Comparison of ENCODE assay signal across 14 cellular contexts in genomic region chr16:1779234-1779701, GRCh38. TPM values are rescaled to one million over a fixed set of nuclear protein-coding genes. Genes with fewer than 3 reads are reported as not detected.
DNase-seq lines count a peak whose midpoint lies in the region; ATAC-seq and TF ChIP-seq lines count a peak whose summit lies in the region.
"Had no signal": no experiment of that assay in that cellular context is flagged by ENCODE, and none has a peak within 500 bp of the region (broad histone marks: within the 10 kb centered on the region; RNA-seq: fewer than 3 reads in every experiment).

No MANE protein-coding gene starts in this region.

- intact Hi-C loops in vagina (cut with DNase I), result no loop called here
- intact Hi-C loops in activated CD8-positive, alpha-beta T cell treated with anti-CD3 and anti-CD28 coated beads for 36 hours (cut with micrococcal nuclease), result no loop called here

- DNase-seq in SK-N-SH (no peak), GM23338 (ENCODE audit: low spot score) (no peak), osteoblast (ENCODE audit: insufficient read length, low spot score, missing footprints) (peak; percentile 88), vagina (ENCODE audit: extremely low spot score in 2 of 2) (no peak)
- DNase-seq in activated CD8-positive, alpha-beta T cell treated with anti-CD3 and anti-CD28 coated beads for 36 hours, result no peak
- DNase-seq: 8988T; amniotic stem cell; NCI-H1417 treated with DMSO at 0.1 percent for 48 hours; stimulated activated CD4-positive, alpha-beta T cell treated with anti-CD3 and anti-CD28 coated beads, Interleukin-2, amount 100 ng/mL, for 48 hours had no signal

- H3K27ac ChIP-seq in SK-N-SH (ENCODE audit: low read depth in 2 of 2, low read length in 1 of 2), result no peak overlapping the region
- H3K27ac ChIP-seq in GM23338 (ENCODE audit: low read depth), result no peak overlapping the region
- no peak overlapping the region for H3K27ac ChIP-seq in osteoblast (ENCODE audit: low read depth, low read length)
- H3K27ac ChIP-seq in vagina, result no peak overlapping the region
- H3K27ac ChIP-seq: C4-2B had no signal

- TF ChIP-seq RAD21 in SK-N-SH (IDR thresholded peaks at IDR 0.05; ENCODE audit: low read length), result no peak

- H3K27me3 Mint-ChIP-seq in GM23338 (ENCODE audit: insufficient read depth, low read depth, poor library complexity) (peaks cover 31% of the 10 kb centered on the region), brain (peaks cover 15% of the 10 kb centered on the region)
- no peaks in the 10 kb centered on the region for H3K27me3 Mint-ChIP-seq in activated CD8-positive, alpha-beta T cell treated with anti-CD3 and anti-CD28 coated beads for 36 hours

- no peak overlapping the region for H2AFZ ChIP-seq in SK-N-SH (ENCODE audit: low read depth)
- H2AFZ ChIP-seq in GM23338, result no peak overlapping the region
- H2AFZ ChIP-seq in osteoblast (ENCODE audit: low read length), result no peak overlapping the region

- H3K9me3 Mint-ChIP-seq in GM23338 (peaks cover 7% of the 10 kb centered on the region; the same call in 1 of the 3 replicates), brain (no peaks in the 10 kb centered on the region)
- H3K9me3 Mint-ChIP-seq in activated CD8-positive, alpha-beta T cell treated with anti-CD3 and anti-CD28 coated beads for 36 hours, result no peaks in the 10 kb centered on the region

- POLR2A ChIA-PET in SK-N-SH (lab: Yijun Ruan, JAX), result interaction anchor here (0.7 kb wide), 1 partner anchor 117 kb away, joined by 3 read pairs; no protein-coding TSS in a partner anchor
- POLR2A ChIA-PET in activated CD8-positive, alpha-beta T cell treated with anti-CD3 and anti-CD28 coated beads for 36 hours (lab: Charles Lee), result interaction anchor here (0.6 to 2.5 kb wide), 3 partner anchors 8 to 441 kb away, joined by 4 to 15 read pairs (median 4); partner anchors contain the start of genes EME2, FAHD1, HAGH and MRPS34

- peaks cover 16% of the 10 kb centered on the region; the same call in 2 of the 3 replicates for H3K36me3 Mint-ChIP-seq in GM23338 (ENCODE audit: low read depth)
- no peaks in the 10 kb centered on the region for H3K36me3 Mint-ChIP-seq in brain
- no peaks in the 10 kb centered on the region for H3K36me3 Mint-ChIP-seq in activated CD8-positive, alpha-beta T cell treated with anti-CD3 and anti-CD28 coated beads for 36 hours (ENCODE audit: low read depth)

- no peaks in the 10 kb centered on the region for H3K9me2 ChIP-seq in SK-N-SH
- no peaks in the 10 kb centered on the region for H3K9me2 ChIP-seq in GM23338 (ENCODE audit: insufficient read depth)

- H3K4me2 ChIP-seq in SK-N-SH (no peak overlapping the region), GM23338 (no peak overlapping the region), osteoblast (ENCODE audit: insufficient read depth, low read length) (no peak overlapping the region)

- TF ChIP-seq CTCF in SK-N-SH (IDR thresholded peaks at IDR 0.05) (no peak), GM23338 (conservative IDR thresholded peaks at IDR 0.05; ENCODE audit: low read depth in 2 of 2) (no peak), brain (conservative IDR thresholded peaks at IDR 0.05) (no peak), osteoblast (IDR thresholded peaks at IDR 0.05; ENCODE audit: extremely low read depth, low read depth, low read length) (no peak), vagina (IDR thresholded peaks at IDR 0.05) (no peak)
- no peak for TF ChIP-seq CTCF in activated CD8-positive, alpha-beta T cell treated with anti-CD3 and anti-CD28 coated beads for 36 hours (IDR thresholded peaks at IDR 0.05)

- no peak overlapping the region for H3K9ac ChIP-seq in SK-N-SH

- 93% methylated on average over 4 of the region's 8 CpGs for WGBS in SK-N-SH (ENCODE audit: low lambda C conversion rate)

- H3K27me3 ChIP-seq in SK-N-SH (ENCODE audit: insufficient read depth) (no peaks in the 10 kb centered on the region), GM23338 (ENCODE audit: insufficient read depth) (no peaks in the 10 kb centered on the region), osteoblast (ENCODE audit: insufficient read depth, low read length) (no peaks in the 10 kb centered on the region), vagina (no peaks in the 10 kb centered on the region)

- CTCF ChIA-PET in SK-N-SH (lab: Yijun Ruan, JAX), result interaction anchor here (0.6 kb wide), 1 partner anchor 374 kb away, joined by 4 read pairs; no protein-coding TSS in a partner anchor
- CTCF ChIA-PET in activated CD8-positive, alpha-beta T cell treated with anti-CD3 and anti-CD28 coated beads for 36 hours (lab: Charles Lee), result interaction anchor here (0.5 kb wide), 1 partner anchor 149 kb away, joined by 3 read pairs; no protein-coding TSS in a partner anchor

- no peak overlapping the region for H3K27ac Mint-ChIP-seq in GM23338
- H3K27ac Mint-ChIP-seq in brain, result peak overlapping the region in 3 of 5 experiments; percentile 35 to 86 (median 54)
- no peak overlapping the region for H3K27ac Mint-ChIP-seq in activated CD8-positive, alpha-beta T cell treated with anti-CD3 and anti-CD28 coated beads for 36 hours

- no peak for TF ChIP-seq POLR2A in vagina (IDR thresholded peaks at IDR 0.05)

- ATAC-seq in SK-N-SH treated with all-trans-retinoic acid at 6 μM for 48 hours (no peak), GM23338 (no peak), GM21529 (IDR thresholded peaks at IDR 0.05; ENCODE audit: unreplicated experiment) (no peak)
- no peak for ATAC-seq in activated CD8-positive, alpha-beta T cell treated with anti-CD3 and anti-CD28 coated beads for 36 hours

- no peak for TF ChIP-seq EP300 in SK-N-SH (IDR thresholded peaks at IDR 0.05; ENCODE audit: borderline replicate concordance in 1 of 2, low read depth in 1 of 2, low read length in 1 of 2)

- H3K4me1 Mint-ChIP-seq in GM23338 (peaks cover 5% of the 10 kb centered on the region), brain (peaks cover 29% of the 10 kb centered on the region)
- H3K4me1 Mint-ChIP-seq in activated CD8-positive, alpha-beta T cell treated with anti-CD3 and anti-CD28 coated beads for 36 hours (ENCODE audit: low read depth), result peaks cover 26% of the 10 kb centered on the region

- H3K4me3 ChIP-seq in SK-N-SH (ENCODE audit: low read depth in 2 of 2, low read length in 1 of 2) (no peak overlapping the region), GM23338 (no peak overlapping the region), osteoblast (ENCODE audit: insufficient read depth, low read length) (no peak overlapping the region), vagina (no peak overlapping the region)
- H3K4me3 ChIP-seq: lung had no signal

- H3K36me3 ChIP-seq in SK-N-SH (replicated peaks in 1 of 2; ENCODE audit: control insufficient read depth in 1 of 2, insufficient read depth in 2 of 2, low read length in 1 of 2) (peaks cover 3 to 37% of the 10 kb centered on the region in 2 experiments), GM23338 (ENCODE audit: insufficient read depth) (no peaks in the 10 kb centered on the region), osteoblast (ENCODE audit: insufficient read depth, low read length) (peaks cover 29% of the 10 kb centered on the region), vagina (peaks cover 0 to 38% of the 10 kb centered on the region in 2 donors)

- H3K4me1 ChIP-seq in SK-N-SH (ENCODE audit: control insufficient read depth in 1 of 2, insufficient read depth in 2 of 2, low read depth in 1 of 2, low read length in 1 of 2) (peaks cover 0 to 15% of the 10 kb centered on the region in 2 experiments; a peak in 2 of 4 replicates), GM23338 (ENCODE audit: insufficient read depth) (peaks cover 4% of the 10 kb centered on the region; the same call in 1 of the 2 replicates), osteoblast (ENCODE audit: insufficient read depth, low read length) (peaks cover 24% of the 10 kb centered on the region), vagina (peaks cover 52% of the 10 kb centered on the region)

- peaks cover 8% of the 10 kb centered on the region for H3F3A ChIP-seq in SK-N-SH (replicated peaks; ENCODE audit: insufficient read depth)
- 0 out of 2 replicates have a peak, but pooled peaks cover 3% of the 10 kb centered on the region for H3F3A ChIP-seq in GM23338 (replicated peaks; ENCODE audit: low read depth)

- no peak overlapping the region; the same call in 2 of the 3 replicates for H3K4me3 Mint-ChIP-seq in GM23338
- H3K4me3 Mint-ChIP-seq in brain, result peak overlapping the region in 1 of 5 experiments; percentile 46
- no peak overlapping the region for H3K4me3 Mint-ChIP-seq in activated CD8-positive, alpha-beta T cell treated with anti-CD3 and anti-CD28 coated beads for 36 hours

- H4K20me1 ChIP-seq in SK-N-SH (ENCODE audit: insufficient read depth) (peaks cover 13% of the 10 kb centered on the region; the same call in 1 of the 2 replicates), GM23338 (replicated peaks; ENCODE audit: insufficient read depth) (peaks cover 15% of the 10 kb centered on the region; the same call in 1 of the 2 replicates), osteoblast (ENCODE audit: insufficient read depth, low read length) (peaks cover 35% of the 10 kb centered on the region)

- H3K9me3 ChIP-seq in SK-N-SH, result no peaks in the 10 kb centered on the region
- no peaks in the 10 kb centered on the region for H3K9me3 ChIP-seq in osteoblast (ENCODE audit: low read depth, low read length)
- H3K9me3 ChIP-seq in vagina, result no peaks in the 10 kb centered on the region

- H3K79me2 ChIP-seq in SK-N-SH (ENCODE audit: insufficient read depth) (peaks cover 42% of the 10 kb centered on the region), GM23338 (replicated peaks; ENCODE audit: insufficient read depth) (peaks cover 21% of the 10 kb centered on the region), osteoblast (ENCODE audit: insufficient read depth, low read length) (peaks cover 38% of the 10 kb centered on the region)

RNA-seq across cellular contexts. Expression of gene SPSB3, which starts 3.1 kb away (rescaled TPM):
- polyA plus RNA-seq in SK-N-SH (2012; rRNA removed) (40.6 and 41.6 TPM in 2 replicates), GM23338 (2016; fragmentation: Nextera tagmentation; extraction: Ambion mirVana) (27.1 and 33.9 TPM in 2 replicates), brain (ENCODE audit: insufficient read depth, low read depth, low replicate concordance) (119 TPM)
- polyA plus RNA-seq in SK-N-SH (2012; cell fraction: cytosol; rRNA removed), result 8.8 and 17.6 TPM in 2 replicates
- 245 and 398 TPM in 2 replicates for polyA plus RNA-seq in SK-N-SH (2012; cell fraction: nucleus; rRNA removed)
- 34.7 and 42.8 TPM in 2 replicates for total RNA-seq in GM23338 (2014; rRNA removed; shearing (Covaris generic))
- total RNA-seq in osteoblast (33.6 and 42.3 TPM in 2 replicates), vagina (75.9 TPM)
- total RNA-seq in activated CD8-positive, alpha-beta T cell treated with anti-CD3 and anti-CD28 coated beads for 36 hours, result 10 to 100 TPM; 14.4 to 15.2 TPM

RNA-seq across cellular contexts. Expression of gene NUBP2, which starts 3.5 kb away (rescaled TPM):
- polyA plus RNA-seq in SK-N-SH (2012; rRNA removed), result 73.2 and 75.4 TPM in 2 replicates
- polyA plus RNA-seq in SK-N-SH (2012; cell fraction: cytosol; rRNA removed), result 30.1 and 51.3 TPM in 2 replicates
- 98.8 and 129 TPM in 2 replicates for polyA plus RNA-seq in SK-N-SH (2012; cell fraction: nucleus; rRNA removed)
- 143 and 175 TPM in 2 replicates for total RNA-seq in GM23338 (2014; rRNA removed; shearing (Covaris generic))
- polyA plus RNA-seq in GM23338 (2016; fragmentation: Nextera tagmentation; extraction: Ambion mirVana), result 79.0 and 79.4 TPM in 2 replicates
- 125 TPM for polyA plus RNA-seq in brain (ENCODE audit: insufficient read depth, low read depth, low replicate concordance)
- 45.4 and 56.1 TPM in 2 replicates for total RNA-seq in osteoblast
- 40.8 TPM for total RNA-seq in vagina
- total RNA-seq in activated CD8-positive, alpha-beta T cell treated with anti-CD3 and anti-CD28 coated beads for 36 hours, result 10 to 100 TPM; 43.5 to 45.0 TPM

RNA-seq across cellular contexts. Expression of gene MRPS34, which starts 6.3 kb away (rescaled TPM):
- polyA plus RNA-seq in SK-N-SH (2012; rRNA removed), result 127 and 156 TPM in 2 replicates
- 111 and 132 TPM in 2 replicates for polyA plus RNA-seq in SK-N-SH (2012; cell fraction: cytosol; rRNA removed)
- polyA plus RNA-seq in SK-N-SH (2012; cell fraction: nucleus; rRNA removed), result 95.4 and 157 TPM in 2 replicates
- total RNA-seq in GM23338 (2014; rRNA removed; shearing (Covaris generic)), result 223 and 248 TPM in 2 replicates
- polyA plus RNA-seq in GM23338 (2016; fragmentation: Nextera tagmentation; extraction: Ambion mirVana), result 370 and 391 TPM in 2 replicates
- 163 TPM for polyA plus RNA-seq in brain (ENCODE audit: insufficient read depth, low read depth, low replicate concordance)
- total RNA-seq in osteoblast, result 40.5 and 47.1 TPM in 2 replicates
- 89.6 TPM for total RNA-seq in vagina
- 100 to 1,000 TPM; 175 to 193 TPM for total RNA-seq in activated CD8-positive, alpha-beta T cell treated with anti-CD3 and anti-CD28 coated beads for 36 hours

RNA-seq across cellular contexts. Expression of gene EME2, which starts 6.7 kb away (rescaled TPM):
- polyA plus RNA-seq in SK-N-SH (2012; rRNA removed) (10.1 and 15.8 TPM in 2 replicates), GM23338 (2016; fragmentation: Nextera tagmentation; extraction: Ambion mirVana) (4.1 TPM in 2 replicates), brain (ENCODE audit: insufficient read depth, low read depth, low replicate concordance) (1.0 TPM)
- 1.6 and 2.3 TPM in 2 replicates for polyA plus RNA-seq in SK-N-SH (2012; cell fraction: cytosol; rRNA removed)
- 108 and 136 TPM in 2 replicates for polyA plus RNA-seq in SK-N-SH (2012; cell fraction: nucleus; rRNA removed)
- 15.0 and 17.3 TPM in 2 replicates for total RNA-seq in GM23338 (2014; rRNA removed; shearing (Covaris generic))
- total RNA-seq in osteoblast (10.0 and 16.3 TPM in 2 replicates), vagina (13.5 TPM)
- total RNA-seq in activated CD8-positive, alpha-beta T cell treated with anti-CD3 and anti-CD28 coated beads for 36 hours, result 10 to 100 TPM; 15.5 to 15.6 TPM

RNA-seq across cellular contexts. Expression of gene NME3, which starts 7.9 kb away (rescaled TPM):
- polyA plus RNA-seq in SK-N-SH (2012; rRNA removed), result 77.2 and 80.4 TPM in 2 replicates
- polyA plus RNA-seq in SK-N-SH (2012; cell fraction: cytosol; rRNA removed), result 26.3 and 44.0 TPM in 2 replicates
- 300 and 459 TPM in 2 replicates for polyA plus RNA-seq in SK-N-SH (2012; cell fraction: nucleus; rRNA removed)
- total RNA-seq in GM23338 (2014; rRNA removed; shearing (Covaris generic)), result 73.7 and 95.3 TPM in 2 replicates
- polyA plus RNA-seq in GM23338 (2016; fragmentation: Nextera tagmentation; extraction: Ambion mirVana), result 130 and 153 TPM in 2 replicates
- 65.0 TPM for polyA plus RNA-seq in brain (ENCODE audit: insufficient read depth, low read depth, low replicate concordance)
- 49.2 and 55.4 TPM in 2 replicates for total RNA-seq in osteoblast
- total RNA-seq in vagina, result 96.0 TPM
- 10 to 100 TPM; 37.8 to 39.6 TPM for total RNA-seq in activated CD8-positive, alpha-beta T cell treated with anti-CD3 and anti-CD28 coated beads for 36 hours

Comparison
In these comparisons a context has a peak if more than half of its experiments do, and no peak if none do; other contexts are left out.
1. H3K27ac Mint-ChIP-seq: peak in brain (3 of 5); none in GM23338 (single experiment) and activated CD8-positive, alpha-beta T cell treated with anti-CD3 and anti-CD28 coated beads for 36 hours (single experiment).